In the genomic region with DNA sequence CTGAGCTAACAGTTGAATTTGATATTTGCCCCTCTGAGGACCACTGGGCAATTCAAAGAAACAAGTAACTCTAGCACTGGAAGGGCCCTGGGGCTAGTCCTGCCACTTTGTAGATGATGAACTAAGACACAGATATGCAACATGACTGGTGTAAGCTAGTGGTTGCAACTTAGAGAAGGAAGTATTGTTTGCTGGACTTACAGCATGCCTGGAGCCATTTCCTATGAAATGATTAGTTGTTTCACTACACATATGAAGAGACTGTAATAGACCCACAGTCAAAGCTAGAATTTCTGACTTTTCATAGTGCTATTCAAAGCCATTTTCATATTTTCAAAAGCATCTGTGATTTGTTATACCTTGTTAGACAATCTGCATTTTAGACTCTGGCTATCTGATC, we compare ENCODE assay signal across 25 cellular contexts.
DNase-seq lines count a peak whose midpoint lies in the region; ATAC-seq and TF ChIP-seq lines count a peak whose summit lies in the region.
"Had no signal": no experiment of that assay in that cellular context is flagged by ENCODE, and none has a peak within 500 bp of the region (broad histone marks: within the 10 kb centered on the region; RNA-seq: fewer than 3 reads in every experiment).

No MANE protein-coding gene starts in this region.

- TF ChIP-seq CTCF in Calu3 (IDR thresholded peaks at IDR 0.05; ENCODE audit: unreplicated experiment), result no peak

- no peaks in the 10 kb centered on the region for H3K4me1 Mint-ChIP-seq in Calu3 (ENCODE audit: low read depth, unreplicated experiment)
- H3K4me1 Mint-ChIP-seq: T-cell had no signal

- H3K36me3 Mint-ChIP-seq in Calu3 (ENCODE audit: insufficient read depth, unreplicated experiment), result no peaks in the 10 kb centered on the region
- H3K36me3 Mint-ChIP-seq: T-cell had no signal

- BruUV-seq in Calu3 (replicated peaks; lab: Mats Ljungman, UMichigan), result no TSS peak

- no peak for DNase-seq in Calu3
- no peak for DNase-seq in NCI-H524 treated with DMSO at 0.1 percent for 48 hours (lab: John Stamatoyannopoulos, UW)
- DNase-seq in NCI-H1105 treated with DMSO at 0.1 percent for 48 hours (lab: John Stamatoyannopoulos, UW), result no peak
- DNase-seq: activated CD8-positive, alpha-beta T cell treated with anti-CD3 and anti-CD28 coated beads, Interleukin-2, amount 10 ng/mL, durations not matched to agents 7 days and 5 days; activated gamma-delta T cell treated with Interleukin-2 at 50 U/mL for 16 hours; DMS 273 treated with DMSO at 0.1 percent for 48 hours; dorsolateral prefrontal cortex; H9; KBM-7; kidney; lower lobe of right lung; mucosa of descending colon; NCI-H1436 treated with DMSO at 0.1 percent for 48 hours; NCI-H510A; nephron progenitor cell; NK-92 treated with Interleukin-12 subunit alpha and Interleukin-12 subunit beta, amount 100 ng/mL, for 24 hours; right cardiac atrium; SIG-M5; stimulated activated CD4-positive, alpha-beta T cell treated with anti-CD3 and anti-CD28 coated beads, Interleukin-4, amount 100 ng/mL, for 4 hours; stimulated activated naive CD4-positive, alpha-beta T cell treated with Interleukin-2 at 50 U/mL for 16 hours; T-cell had no signal

- CTCF ChIA-PET in Calu3 (lab: Charles Lee), result interaction anchor here (0.6 kb wide), 1 partner anchor 232 kb away, joined by 3 read pairs; no protein-coding TSS in a partner anchor

- peak; percentile 37 for ATAC-seq in GM18861 (IDR thresholded peaks at IDR 0.05; ENCODE audit: unreplicated experiment)
- ATAC-seq in GM21786 (IDR thresholded peaks at IDR 0.05; ENCODE audit: unreplicated experiment), result peak; percentile 37
- peak; percentile 50 for ATAC-seq in HG03442 (IDR thresholded peaks at IDR 0.05; ENCODE audit: unreplicated experiment)
- no peak for ATAC-seq in HG02938 (IDR thresholded peaks at IDR 0.05; ENCODE audit: unreplicated experiment)
- ATAC-seq: activated CD8-positive, alpha-beta T cell treated with anti-CD3 and anti-CD28 coated beads, Interleukin-2, amount 10 ng/mL, durations not matched to agents 7 days and 5 days; mucosa of descending colon; right cardiac atrium; T-cell had no signal

- intact Hi-C loops in Calu3 (cut with micrococcal nuclease; ENCODE audit: unreplicated experiment), result no loop called here

- no peak overlapping the region for H3K27ac Mint-ChIP-seq in Calu3 (ENCODE audit: unreplicated experiment)
- H3K27ac Mint-ChIP-seq: activated CD8-positive, alpha-beta T cell treated with anti-CD3 and anti-CD28 coated beads, Interleukin-2, amount 10 ng/mL, durations not matched to agents 7 days and 5 days; H9; nephron progenitor cell; T-cell had no signal

- no peaks in the 10 kb centered on the region for H3K9me3 Mint-ChIP-seq in Calu3 (ENCODE audit: low read depth, unreplicated experiment)
- H3K9me3 Mint-ChIP-seq: T-cell had no signal

- peaks cover 21% of the 10 kb centered on the region for H3K27me3 Mint-ChIP-seq in Calu3 (ENCODE audit: unreplicated experiment)

- no peak overlapping the region for H3K4me3 Mint-ChIP-seq in Calu3 (ENCODE audit: low read depth, unreplicated experiment)
- H3K4me3 Mint-ChIP-seq: activated CD8-positive, alpha-beta T cell treated with anti-CD3 and anti-CD28 coated beads, Interleukin-2, amount 10 ng/mL, durations not matched to agents 7 days and 5 days; H9; nephron progenitor cell; T-cell had no signal
